1 cellular context compared by ENCODE assay signal in genomic region chr3:31174055-31174454, GRCh38.
TF ChIP-seq lines count a peak whose summit lies in the region.

No MANE protein-coding gene starts in this region.

TF ChIP-seq in H1, 55 proteins besides CTCF, POLR2A, EP300 and RAD21:
- TF ChIP-seq FOSL1 (IDR thresholded peaks at IDR 0.05; ENCODE audit: insufficient read depth, low read depth, low read length) (no peak), CHD1 (IDR thresholded peaks at IDR 0.05; ENCODE audit: low read depth, low read length) (no peak), CTBP2 (IDR thresholded peaks at IDR 0.05; ENCODE audit: borderline replicate concordance, insufficient read depth, insufficient read length, low read length) (no peak), ATF2 (IDR thresholded peaks at IDR 0.05; ENCODE audit: low read length) (no peak), EZH2 (IDR thresholded peaks at IDR 0.05; ENCODE audit: low read depth, low read length, severe bottlenecking) (no peak), TAF7 (optimal IDR thresholded peaks at IDR 0.05; ENCODE audit: borderline replicate concordance, low read depth, low read length) (no peak)
